11 cellular contexts compared by ENCODE assay signal in the genomic region with DNA sequence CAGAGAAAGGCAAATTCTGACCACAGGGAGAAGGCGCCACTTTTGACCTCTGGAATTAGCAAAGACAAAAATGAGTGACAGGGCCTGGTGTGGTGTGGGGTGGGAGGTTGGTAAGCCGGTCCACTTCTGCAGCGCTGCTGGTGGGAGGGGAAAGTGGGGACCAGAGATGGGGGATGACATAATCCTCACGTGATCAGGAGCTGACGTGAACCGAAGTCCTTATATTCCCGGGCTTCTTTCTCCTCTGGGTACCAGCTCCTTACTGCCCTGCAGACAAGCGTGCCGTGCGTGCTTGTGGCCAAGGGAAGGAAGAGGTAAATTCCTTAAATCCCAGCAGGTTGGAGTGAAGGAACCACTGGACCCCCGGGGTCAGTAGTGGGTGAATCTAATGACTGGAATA. TPM values are rescaled to one million over a fixed set of nuclear protein-coding genes. Genes with fewer than 3 reads are reported as not detected.
DNase-seq lines count a peak whose midpoint lies in the region; ATAC-seq, FAIRE-seq and TF ChIP-seq lines count a peak whose summit lies in the region.
"Had no signal": no experiment of that assay in that cellular context is flagged by ENCODE, and none has a peak within 500 bp of the region (broad histone marks: within the 10 kb centered on the region; RNA-seq: fewer than 3 reads in every experiment).

A gene with protein sequence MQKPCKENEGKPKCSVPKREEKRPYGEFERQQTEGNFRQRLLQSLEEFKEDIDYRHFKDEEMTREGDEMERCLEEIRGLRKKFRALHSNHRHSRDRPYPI (plus strand): TSS at position 249 of the 400 bp plus-strand sequence. CDS start 1,165 bp downstream, outside the sequence.

- peaks cover 4% of the 10 kb centered on the region for H3K4me1 Mint-ChIP-seq in activated naive CD4-positive, alpha-beta T cell treated with anti-CD3 and anti-CD28 coated beads for 36 hours (ENCODE audit: low read depth)

- H3K9me3 ChIP-seq in upper lobe of left lung: no peaks in the 10 kb centered on the region

- H3K4me3 ChIP-seq in upper lobe of left lung: peak within 1 kb of the TSS in 3 of 4 donors; percentile 11 to 29 (median 15)

- TF ChIP-seq CTCF in upper lobe of left lung (IDR thresholded peaks at IDR 0.05): no peak

- H3K27ac Mint-ChIP-seq in activated naive CD4-positive, alpha-beta T cell treated with anti-CD3 and anti-CD28 coated beads for 36 hours: no peak within 1 kb of the TSS
- H3K27ac Mint-ChIP-seq: T-helper 1 cell treated with Interleukin-12 subunit alpha and Interleukin-12 subunit beta and Interleukin-4 antibody, amounts not matched to agents 30 μg/mL and 1 μg/mL, for 36 hours had no signal

- DNase-seq in NCI-H82 (lab: John Stamatoyannopoulos, UW) (peak; percentile 36), NCI-H82 treated with DMSO at 0.1 percent for 48 hours (lab: John Stamatoyannopoulos, UW; ENCODE audit: unreplicated experiment) (no peak), fibroblast of peridontal ligament (ENCODE audit: extremely low read depth) (peak; percentile 47), mucosa of gallbladder (ENCODE audit: low spot score) (peak; percentile 24), upper lobe of left lung (no peak), urothelium cell line (ENCODE audit: low spot score) (no peak)
- DNase-seq in activated naive CD4-positive, alpha-beta T cell treated with anti-CD3 and anti-CD28 coated beads for 36 hours: no peak

- H3K27me3 Mint-ChIP-seq in activated naive CD4-positive, alpha-beta T cell treated with anti-CD3 and anti-CD28 coated beads for 36 hours (ENCODE audit: low read depth): peaks cover 16% of the 10 kb centered on the region

- H3K4me1 ChIP-seq in upper lobe of left lung: no peaks in the 10 kb centered on the region

- H3K9me3 Mint-ChIP-seq in activated naive CD4-positive, alpha-beta T cell treated with anti-CD3 and anti-CD28 coated beads for 36 hours: no peaks in the 10 kb centered on the region
- H3K9me3 Mint-ChIP-seq: T-helper 1 cell treated with Interleukin-12 subunit alpha and Interleukin-12 subunit beta and Interleukin-4 antibody, amounts not matched to agents 30 μg/mL and 1 μg/mL, for 36 hours had no signal

- H3K27ac ChIP-seq in upper lobe of left lung: no peak within 1 kb of the TSS
- H3K27ac ChIP-seq: 22Rv1 had no signal

- intact Hi-C loops in activated naive CD4-positive, alpha-beta T cell treated with anti-CD3 and anti-CD28 coated beads for 36 hours (cut with micrococcal nuclease): no loop called here

- no peak for FAIRE-seq in urothelium cell line (lab: Jason Lieb, UNC)

- no peak within 1 kb of the TSS for H3K4me3 Mint-ChIP-seq in activated naive CD4-positive, alpha-beta T cell treated with anti-CD3 and anti-CD28 coated beads for 36 hours
- H3K4me3 Mint-ChIP-seq: T-helper 1 cell treated with Interleukin-12 subunit alpha and Interleukin-12 subunit beta and Interleukin-4 antibody, amounts not matched to agents 30 μg/mL and 1 μg/mL, for 36 hours had no signal

- WGBS in upper lobe of left lung, 2 donors: 48 to 59% methylated on average over 7 to 11 of the region's 11 CpGs

- no peaks in the 10 kb centered on the region for H3K27me3 ChIP-seq in upper lobe of left lung

- H3K36me3 ChIP-seq in upper lobe of left lung: no peaks in the 10 kb centered on the region

- ATAC-seq in upper lobe of left lung (ENCODE audit: low FRiP score in 2 of 2) (peak in 1 of 2 donors; percentile 68), GM21717 (IDR thresholded peaks at IDR 0.05; ENCODE audit: unreplicated experiment) (no peak)

- TF ChIP-seq EP300 in upper lobe of left lung (IDR thresholded peaks at IDR 0.05): no peak

- no peaks in the 10 kb centered on the region for H3K36me3 Mint-ChIP-seq in activated naive CD4-positive, alpha-beta T cell treated with anti-CD3 and anti-CD28 coated beads for 36 hours (ENCODE audit: low read depth)

- no peak for TF ChIP-seq POLR2A in upper lobe of left lung (IDR thresholded peaks at IDR 0.05)

- CTCF ChIA-PET in activated naive CD4-positive, alpha-beta T cell treated with anti-CD3 and anti-CD28 coated beads for 36 hours (lab: Charles Lee): no interaction called here

RNA-seq across cellular contexts. Expression of the gene that starts here (rescaled TPM):
- total RNA-seq in mucosa of gallbladder (8.1 TPM), upper lobe of left lung (1 to 10 TPM in 3 of 6 donors, under 1 TPM in 2, not detected in 1; 0.78 to 2.8 (median 1.8) TPM)
- total RNA-seq in activated naive CD4-positive, alpha-beta T cell treated with anti-CD3 and anti-CD28 coated beads for 36 hours: not detected
- total RNA-seq: HT-29 had no signal

Comparison
In these comparisons a context has a peak if more than half of its experiments do, and no peak if none do; other contexts are left out.
1. DNase-seq: peak in NCI-H82 (single experiment), fibroblast of peridontal ligament (single experiment) and mucosa of gallbladder (single experiment); none in NCI-H82 treated with DMSO at 0.1 percent for 48 hours (single experiment), upper lobe of left lung (0 of 2), activated naive CD4-positive, alpha-beta T cell treated with anti-CD3 and anti-CD28 coated beads for 36 hours (single experiment) and urothelium cell line (single experiment).